In genomic region chr1:154940213-154940879, GRCh38 we compare ENCODE assay signal across 11 cellular contexts.
DNase-seq lines count a peak whose midpoint lies in the region; ATAC-seq lines count a peak whose summit lies in the region.
"Had no signal": no experiment of that assay in that cellular context is flagged by ENCODE, and none has a peak within 500 bp of the region (broad histone marks: within the 10 kb centered on the region; RNA-seq: fewer than 3 reads in every experiment).

No MANE protein-coding gene starts in this region.

- H3K27ac Mint-ChIP-seq in activated T-cell treated with anti-CD3 and anti-CD28 coated beads, Interleukin-2, amount 50 U/mL, for 24 hours, result peak overlapping the region; percentile 91
- peak overlapping the region; percentile 52 to 99 for H3K27ac Mint-ChIP-seq in effector memory CD8-positive, alpha-beta T cell
- peak overlapping the region; percentile 47 to 61 for H3K27ac Mint-ChIP-seq in stimulated activated naive CD8-positive, alpha-beta T cell treated with anti-CD3 and anti-CD28 coated beads, Interleukin-15, amount 100 ng/mL, for 72 hours

- H3K4me3 Mint-ChIP-seq in activated T-cell treated with anti-CD3 and anti-CD28 coated beads, Interleukin-2, amount 50 U/mL, for 24 hours, result no peak overlapping the region
- H3K4me3 Mint-ChIP-seq in effector memory CD8-positive, alpha-beta T cell, result peak overlapping the region; percentile 34 to 70
- H3K4me3 Mint-ChIP-seq in stimulated activated naive CD8-positive, alpha-beta T cell treated with anti-CD3 and anti-CD28 coated beads, Interleukin-15, amount 100 ng/mL, for 72 hours, result peak overlapping the region; percentile 58 to 67

- no peak overlapping the region for H3K9ac ChIP-seq in SK-N-MC (ENCODE audit: insufficient read length)

- H3K9me3 ChIP-seq in SK-N-MC (ENCODE audit: low read depth, low read length), result no peaks in the 10 kb centered on the region

- no peaks in the 10 kb centered on the region for H3K27me3 Mint-ChIP-seq in activated T-cell treated with anti-CD3 and anti-CD28 coated beads, Interleukin-2, amount 50 U/mL, for 24 hours
- H3K27me3 Mint-ChIP-seq in effector memory CD8-positive, alpha-beta T cell, result no peaks in the 10 kb centered on the region
- no peaks in the 10 kb centered on the region for H3K27me3 Mint-ChIP-seq in stimulated activated naive CD8-positive, alpha-beta T cell treated with anti-CD3 and anti-CD28 coated beads, Interleukin-15, amount 100 ng/mL, for 72 hours

- DNase-seq in activated T-cell treated with anti-CD3 and anti-CD28 coated beads, Interleukin-2, amount 50 U/mL, for 24 hours, result no peak
- no peak for DNase-seq in activated T-cell treated with anti-CD3 and anti-CD28 coated beads, Interleukin-2, amount 50 U/mL, for 1 hour
- DNase-seq in SK-N-MC (ENCODE audit: low read depth, low spot score), result peak; percentile 79
- no peak for DNase-seq in effector memory CD8-positive, alpha-beta T cell
- DNase-seq in stimulated activated naive CD8-positive, alpha-beta T cell treated with anti-CD3 and anti-CD28 coated beads, Interleukin-15, amount 100 ng/mL, for 72 hours, result no peak
- DNase-seq: left colon, NCI-H2029 treated with DMSO at 0.1 percent for 48 hours, Right ventricle myocardium superior had no signal

- peak overlapping the region; percentile 64 for H3K4me3 ChIP-seq in SK-N-MC

- no peaks in the 10 kb centered on the region for H3K9me3 Mint-ChIP-seq in activated T-cell treated with anti-CD3 and anti-CD28 coated beads, Interleukin-2, amount 50 U/mL, for 24 hours
- no peaks in the 10 kb centered on the region for H3K9me3 Mint-ChIP-seq in effector memory CD8-positive, alpha-beta T cell
- H3K9me3 Mint-ChIP-seq in stimulated activated naive CD8-positive, alpha-beta T cell treated with anti-CD3 and anti-CD28 coated beads, Interleukin-15, amount 100 ng/mL, for 72 hours, result no peaks in the 10 kb centered on the region

- peak overlapping the region; percentile 90 for H3K27ac ChIP-seq in SK-N-MC

- peaks cover 72% of the 10 kb centered on the region for H3K4me1 Mint-ChIP-seq in activated T-cell treated with anti-CD3 and anti-CD28 coated beads, Interleukin-2, amount 50 U/mL, for 24 hours (ENCODE audit: low read depth)
- H3K4me1 Mint-ChIP-seq in effector memory CD8-positive, alpha-beta T cell (ENCODE audit: low read depth in 2 of 2), result peaks cover 63 to 69% of the 10 kb centered on the region in 2 donors
- H3K4me1 Mint-ChIP-seq in stimulated activated naive CD8-positive, alpha-beta T cell treated with anti-CD3 and anti-CD28 coated beads, Interleukin-15, amount 100 ng/mL, for 72 hours, result peaks cover 83% of the 10 kb centered on the region

- peaks cover 12% of the 10 kb centered on the region for H3K36me3 Mint-ChIP-seq in activated T-cell treated with anti-CD3 and anti-CD28 coated beads, Interleukin-2, amount 50 U/mL, for 24 hours (ENCODE audit: low read depth)
- H3K36me3 Mint-ChIP-seq in effector memory CD8-positive, alpha-beta T cell (ENCODE audit: insufficient read depth), result peaks cover 77% of the 10 kb centered on the region

- no peaks in the 10 kb centered on the region for H3K36me3 ChIP-seq in SK-N-MC (ENCODE audit: insufficient read depth, low read length)

- no peak for ATAC-seq in effector memory CD8-positive, alpha-beta T cell (replicated peaks)
- no peak for ATAC-seq in stimulated activated naive CD8-positive, alpha-beta T cell treated with anti-CD3 and anti-CD28 coated beads, Interleukin-15, amount 100 ng/mL, for 72 hours
- ATAC-seq in HG02938 (IDR thresholded peaks at IDR 0.05; ENCODE audit: unreplicated experiment), result no peak
- ATAC-seq in HG02852 (IDR thresholded peaks at IDR 0.05; ENCODE audit: unreplicated experiment), result no peak
- ATAC-seq in HG02588 (IDR thresholded peaks at IDR 0.05; ENCODE audit: unreplicated experiment), result no peak
- ATAC-seq: left colon had no signal
